Comparison of ENCODE assay signal across 8 cellular contexts in the genomic region with DNA sequence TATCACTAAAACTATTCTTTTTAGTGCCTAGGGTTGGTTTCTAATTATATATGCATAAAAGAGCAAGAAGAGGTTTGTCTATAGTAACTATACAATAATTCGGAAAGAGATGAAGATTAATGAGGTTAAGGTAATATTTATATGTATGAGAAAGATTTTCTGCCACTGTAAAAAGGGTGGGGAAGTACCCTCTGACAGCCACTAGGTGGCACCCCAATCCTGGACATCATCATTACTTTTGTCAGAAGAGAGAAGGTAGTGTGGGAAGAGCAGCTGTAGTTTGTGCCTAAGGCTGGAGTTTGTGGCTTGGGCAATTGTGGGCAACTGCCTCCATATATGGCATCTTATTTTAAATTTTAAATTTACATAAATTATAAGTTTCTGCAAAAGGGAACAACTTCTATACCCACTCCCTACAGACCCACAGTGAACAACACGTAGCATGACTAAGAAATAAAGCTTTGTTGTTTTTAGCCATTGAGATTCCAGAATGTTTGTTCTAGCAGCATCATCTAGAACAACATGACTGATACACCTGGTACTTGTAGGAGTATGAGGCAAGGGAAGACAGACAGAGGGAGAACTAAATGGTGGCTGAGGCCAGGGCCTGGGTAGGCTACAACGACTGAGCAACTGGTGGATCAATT. TPM values are rescaled to one million over a fixed set of nuclear protein-coding genes. Genes with fewer than 3 reads are reported as not detected.
A peak's percentile ranks its signal among the peaks of the same experiment; 100 is the strongest.
DNase-seq lines count a peak whose midpoint lies in the region; ATAC-seq and TF ChIP-seq lines count a peak whose summit lies in the region.

No MANE protein-coding gene starts in this region.

- no peaks in the 10 kb centered on the region for H3K27me3 ChIP-seq in breast epithelium

- H3K36me3 ChIP-seq in breast epithelium, result peaks cover 5% of the 10 kb centered on the region

- DNase-seq in NK-92 treated with Interleukin-12 subunit alpha and Interleukin-12 subunit beta, amount 100 ng/mL, for 24 hours (lab: John Stamatoyannopoulos, UW), result peak; percentile 20
- DNase-seq in NK-92 (lab: John Stamatoyannopoulos, UW; ENCODE audit: unreplicated experiment) (no peak), NCI-H2107 (lab: John Stamatoyannopoulos, UW) (peak; percentile 39), breast epithelium (ENCODE audit: low spot score in 2 of 2) (peak; percentile 39 to 59), islet precursor cell (peak; percentile 67)
- peak; percentile 51 to 62 for DNase-seq in stimulated activated CD4-positive, alpha-beta T cell treated with anti-CD3 and anti-CD28 coated beads, Interleukin-1b, Interleukin-23, amount 100 ng/mL, for 4 hours (ENCODE audit: low read depth in 2 of 2)

- no peak overlapping the region for H3K4me3 ChIP-seq in breast epithelium

- TF ChIP-seq CTCF in VCaP (conservative IDR thresholded peaks at IDR 0.05) (peak; percentile 95), breast epithelium (IDR thresholded peaks at IDR 0.05) (peak; percentile 93 to 96 (median 94))

- TF ChIP-seq POLR2A in breast epithelium (IDR thresholded peaks at IDR 0.05), result no peak

- H3K27ac ChIP-seq in VCaP (peak overlapping the region; percentile 86), breast epithelium (no peak overlapping the region)

- ATAC-seq in HG02970 (IDR thresholded peaks at IDR 0.05; ENCODE audit: low FRiP score, unreplicated experiment), result peak; percentile 67

- H3K4me1 ChIP-seq in breast epithelium, result no peaks in the 10 kb centered on the region

- intact Hi-C loops in breast epithelium (cut with DNase I; ENCODE audit: low total_unique reads), result no loop called here

- H3K9me3 ChIP-seq in breast epithelium, result no peaks in the 10 kb centered on the region

RNA-seq across cellular contexts. Expression of gene SYCP3, which starts 34.4 kb away (rescaled TPM):
- under 1 TPM in 2 of 3 donors, not detected in 1; 0.16 to 0.33 TPM for total RNA-seq in breast epithelium

RNA-seq across cellular contexts. Expression of gene GNPTAB, which starts 57.1 kb away (rescaled TPM):
- 10 to 100 TPM; 37.4 to 59.0 (median 39.7) TPM for total RNA-seq in breast epithelium
